Comparison of ENCODE assay signal across 8 cellular contexts in genomic region chr10:77251297-77252013, GRCh38.
DNase-seq lines count a peak whose midpoint lies in the region; ATAC-seq, FAIRE-seq and TF ChIP-seq lines count a peak whose summit lies in the region.

No MANE protein-coding gene starts in this region.

- no peak overlapping the region for H3K4me2 ChIP-seq in GM23338

- H4K20me1 ChIP-seq in GM23338 (replicated peaks; ENCODE audit: insufficient read depth): no peaks in the 10 kb centered on the region

- peak; percentile 94 for ATAC-seq in GM23338
- ATAC-seq in RWPE2 (ENCODE audit: low read depth): peak; percentile 77; the same call in 2 of the 3 replicates
- no peak for ATAC-seq in sciatic nerve

- H3K4me3 ChIP-seq in GM23338: no peak overlapping the region
- no peak overlapping the region for H3K4me3 ChIP-seq in RWPE2 (ENCODE audit: severe bottlenecking)

- no peaks in the 10 kb centered on the region for H3K79me2 ChIP-seq in GM23338 (replicated peaks; ENCODE audit: insufficient read depth)

- no peaks in the 10 kb centered on the region for H3K9me3 ChIP-seq in RWPE2 (ENCODE audit: severe bottlenecking)

- H3K27ac Mint-ChIP-seq in GM23338: no peak overlapping the region

- H3K4me3 Mint-ChIP-seq in GM23338: no peak overlapping the region

- H3F3A ChIP-seq in GM23338 (replicated peaks; ENCODE audit: low read depth): no peaks in the 10 kb centered on the region

- intact Hi-C loops in sciatic nerve (cut with DNase I): no loop called here

- no peaks in the 10 kb centered on the region for H3K27me3 ChIP-seq in GM23338 (ENCODE audit: insufficient read depth)
- H3K27me3 ChIP-seq in RWPE2 (ENCODE audit: insufficient read depth, poor library complexity, severe bottlenecking): no peaks in the 10 kb centered on the region

- TF ChIP-seq CTCF in C4-2B (conservative IDR thresholded peaks at IDR 0.05): peak; percentile 88
- peak; percentile 75 to 85 for TF ChIP-seq CTCF in GM23338 (conservative IDR thresholded peaks at IDR 0.05; ENCODE audit: low read depth in 2 of 2)
- peak; percentile 82 for TF ChIP-seq CTCF in RWPE2 (IDR thresholded peaks at IDR 0.05; ENCODE audit: poor library complexity, severe bottlenecking)

- H3K36me3 ChIP-seq in GM23338 (ENCODE audit: insufficient read depth) (no peaks in the 10 kb centered on the region), RWPE2 (ENCODE audit: low read depth) (no peaks in the 10 kb centered on the region)

- no peak for FAIRE-seq in urothelium cell line (lab: Jason Lieb, UNC)

- H3K4me1 Mint-ChIP-seq in GM23338: peaks cover 4% of the 10 kb centered on the region

- no peaks in the 10 kb centered on the region for H3K36me3 Mint-ChIP-seq in GM23338 (ENCODE audit: low read depth)

- DNase-seq in GM23338 (ENCODE audit: low spot score) (peak; percentile 76), RWPE2 (ENCODE audit: low spot score) (no peak), germinal center (ENCODE audit: low spot score) (peak; percentile 20), urothelium cell line (ENCODE audit: low spot score) (peak; percentile 70), sciatic nerve (ENCODE audit: low spot score) (no peak)
- no peak for DNase-seq in activated CD4-positive, alpha-beta T cell treated with anti-CD3 and anti-CD28 coated beads, Interleukin-2, amount 50 U/mL, for 1 hour
- no peak for DNase-seq in stimulated activated CD4-positive, alpha-beta T cell treated with anti-CD3 and anti-CD28 coated beads, Interleukin-4, amount 100 ng/mL, for 1 hour

- H3K9me3 Mint-ChIP-seq in GM23338: no peaks in the 10 kb centered on the region

- H3K27me3 Mint-ChIP-seq in GM23338 (ENCODE audit: insufficient read depth, low read depth, poor library complexity): peaks cover 2% of the 10 kb centered on the region

- H3K9me2 ChIP-seq in GM23338 (ENCODE audit: insufficient read depth): no peaks in the 10 kb centered on the region

- H3K4me1 ChIP-seq in GM23338 (ENCODE audit: insufficient read depth): no peaks in the 10 kb centered on the region
- H3K4me1 ChIP-seq in RWPE2 (ENCODE audit: insufficient read depth, poor library complexity, severe bottlenecking): peaks cover 3% of the 10 kb centered on the region

- H2AFZ ChIP-seq in GM23338: no peak overlapping the region

- H3K27ac ChIP-seq in C4-2B (no peak overlapping the region), GM23338 (ENCODE audit: low read depth) (no peak overlapping the region), RWPE2 (ENCODE audit: poor library complexity, severe bottlenecking) (no peak overlapping the region)

TF ChIP-seq in GM23338, 12 proteins besides CTCF, POLR2A, EP300 and RAD21:
- TF ChIP-seq ZNF331 (CRISPR knock-in tag; IDR thresholded peaks at IDR 0.05; ENCODE audit: low read depth) (no peak), POLR2AphosphoS5 (IDR thresholded peaks at IDR 0.05; ENCODE audit: low read depth) (no peak), JUNB (IDR thresholded peaks at IDR 0.05; ENCODE audit: unreplicated experiment) (no peak), NANOG (IDR thresholded peaks at IDR 0.05; ENCODE audit: borderline replicate concordance) (no peak), EZH2phosphoT487 (IDR thresholded peaks at IDR 0.05; ENCODE audit: unreplicated experiment) (no peak), CREB1 (CRISPR knock-in tag; IDR thresholded peaks at IDR 0.05; ENCODE audit: low read depth) (no peak), ZNF114 (CRISPR knock-in tag; IDR thresholded peaks at IDR 0.05) (no peak), ZNF462 (CRISPR knock-in tag; IDR thresholded peaks at IDR 0.05) (no peak), EZH2 (IDR thresholded peaks at IDR 0.05; ENCODE audit: low read depth, unreplicated experiment) (no peak)

Comparison
In these comparisons a context has a peak if more than half of its experiments do, and no peak if none do; other contexts are left out.
1. DNase-seq: peak in GM23338 (single experiment), germinal center (single experiment) and urothelium cell line (single experiment); none in RWPE2 (single experiment), sciatic nerve (single experiment), activated CD4-positive, alpha-beta T cell treated with anti-CD3 and anti-CD28 coated beads, Interleukin-2, amount 50 U/mL, for 1 hour (single experiment) and stimulated activated CD4-positive, alpha-beta T cell treated with anti-CD3 and anti-CD28 coated beads, Interleukin-4, amount 100 ng/mL, for 1 hour (single experiment).
2. Peak in every context shown above with its lines, with median percentiles within 50 percentile points of each other: CTCF ChIP-seq.